In genomic region chr11:120931057-120931779, GRCh38 we compare ENCODE assay signal across 20 cellular contexts.
DNase-seq lines count a peak whose midpoint lies in the region; ATAC-seq and TF ChIP-seq lines count a peak whose summit lies in the region.
"Had no signal": no experiment of that assay in that cellular context is flagged by ENCODE, and none has a peak within 500 bp of the region (broad histone marks: within the 10 kb centered on the region; RNA-seq: fewer than 3 reads in every experiment).

No MANE protein-coding gene starts in this region.

- DNase-seq in BE2C (no peak), GM12865 (ENCODE audit: low read depth) (peak; percentile 45), NAMALWA (ENCODE audit: low spot score) (peak; percentile 37), epithelial cell of esophagus (ENCODE audit: low read depth) (no peak), GM23248 (no peak), germinal center (ENCODE audit: low spot score) (no peak), hippocampal formation (lab: John Stamatoyannopoulos, UW) (no peak)
- DNase-seq: activated CD4-positive, alpha-beta T cell treated with anti-CD3 and anti-CD28 coated beads for 1 hour; activated CD8-positive, alpha-beta memory T cell treated with anti-CD3 and anti-CD28 coated beads, Interleukin-2, amount 10 ng/mL, durations not matched to agents 7 days and 5 days; activated naive CD4-positive, alpha-beta T cell treated with Interleukin-2 at 50 U/mL for 16 hours; aorta; COR-L47; GF-D8; naive B cell; NCI-H2171; posterior cingulate gyrus; spleen; stimulated activated naive B cell treated with anti-CD40 and anti-IgM and Interleukin-4, amounts not matched to agents 10 μg/mL and 1 μg/mL and 100 μg/mL, for 72 hours had no signal

- H2AFZ ChIP-seq in GM23248 = no peak overlapping the region

- in situ Hi-C loops in GM23248 (cut with MboI) = no loop called here

- TF ChIP-seq CTCF in BE2C (IDR thresholded peaks at IDR 0.05; ENCODE audit: low read depth, low read length) (peak; percentile 13; the same call in 1 of the 2 replicates), GM12865 (IDR thresholded peaks at IDR 0.05; ENCODE audit: insufficient read depth, low read depth, low read length, missing control alignments) (peak; percentile 36), epithelial cell of esophagus (IDR thresholded peaks at IDR 0.05; ENCODE audit: insufficient read depth, low read depth, low read length, missing control alignments) (peak; percentile 9)

- ATAC-seq in HG03135 (IDR thresholded peaks at IDR 0.05; ENCODE audit: unreplicated experiment) = no peak
- ATAC-seq: activated CD8-positive, alpha-beta memory T cell treated with anti-CD3 and anti-CD28 coated beads, Interleukin-2, amount 10 ng/mL, durations not matched to agents 7 days and 5 days; stimulated activated naive B cell treated with anti-CD40 and anti-IgM and Interleukin-4, amounts not matched to agents 10 μg/mL and 1 μg/mL and 100 μg/mL, for 72 hours had no signal

- H3K4me2 ChIP-seq in GM23248 (ENCODE audit: unreplicated experiment) = no peak overlapping the region

- H3K36me3 ChIP-seq in BE2C (no peaks in the 10 kb centered on the region), GM23248 (ENCODE audit: low read depth) (no peaks in the 10 kb centered on the region)
- H3K36me3 ChIP-seq: spleen, tibial nerve had no signal

- H3K4me3 ChIP-seq in BE2C (ENCODE audit: low read depth, low read length) = no peak overlapping the region
- no peak overlapping the region for H3K4me3 ChIP-seq in GM12865 (ENCODE audit: low read depth, low read length)
- H3K4me3 ChIP-seq in epithelial cell of esophagus (ENCODE audit: low read length) = no peak overlapping the region
- H3K4me3 ChIP-seq in GM23248 = no peak overlapping the region
- H3K4me3 ChIP-seq: spleen, tibial nerve had no signal

- no peak overlapping the region for H3K9ac ChIP-seq in GM23248

- H3K9me2 ChIP-seq in GM23248 (ENCODE audit: insufficient read depth) = no peaks in the 10 kb centered on the region

- H3K4me1 ChIP-seq in BE2C = 0 out of 2 replicates have a peak, but pooled peaks cover 4% of the 10 kb centered on the region
- no peaks in the 10 kb centered on the region for H3K4me1 ChIP-seq in GM23248 (ENCODE audit: insufficient read depth)
- H3K4me1 ChIP-seq: tibial nerve had no signal

- whole genome bisulfite sequencing in GM23248 (ENCODE audit: low coverage in 1 of 2, low lambda C conversion rate in 2 of 2, missing lambda C conversion rate in 2 of 2), 2 experiments = 50 to 52% methylated on average over 4 of the region's 4 CpGs

- no peaks in the 10 kb centered on the region for H4K20me1 ChIP-seq in GM23248 (ENCODE audit: insufficient read depth)

- H3K9me3 ChIP-seq in BE2C (no peaks in the 10 kb centered on the region), GM23248 (ENCODE audit: low read depth) (no peaks in the 10 kb centered on the region)
- H3K9me3 ChIP-seq: spleen, tibial nerve had no signal

- H3F3A ChIP-seq in GM23248 (ENCODE audit: insufficient read depth) = peaks cover 4% of the 10 kb centered on the region; the same call in 1 of the 2 replicates

- H3K79me2 ChIP-seq in GM23248 (ENCODE audit: insufficient read depth) = no peaks in the 10 kb centered on the region

- H3K27ac ChIP-seq in GM23248 = no peak overlapping the region
- H3K27ac ChIP-seq: spleen, tibial nerve had no signal

- H3K27me3 ChIP-seq in BE2C = no peaks in the 10 kb centered on the region
- peaks cover 23% of the 10 kb centered on the region for H3K27me3 ChIP-seq in GM23248 (replicated peaks; ENCODE audit: insufficient read depth)
- H3K27me3 ChIP-seq: tibial nerve had no signal

Comparison
In these comparisons a context has a peak if more than half of its experiments do, and no peak if none do; other contexts are left out.
1. DNase-seq: peak in GM12865 (single experiment) and NAMALWA (single experiment); none in BE2C (single experiment), epithelial cell of esophagus (single experiment), GM23248 (single experiment), germinal center (single experiment) and hippocampal formation (0 of 2).
2. Peak in every context shown above with its lines, with median percentiles within 50 percentile points of each other: CTCF ChIP-seq.